1 cellular context compared by ENCODE assay signal in the genomic region with DNA sequence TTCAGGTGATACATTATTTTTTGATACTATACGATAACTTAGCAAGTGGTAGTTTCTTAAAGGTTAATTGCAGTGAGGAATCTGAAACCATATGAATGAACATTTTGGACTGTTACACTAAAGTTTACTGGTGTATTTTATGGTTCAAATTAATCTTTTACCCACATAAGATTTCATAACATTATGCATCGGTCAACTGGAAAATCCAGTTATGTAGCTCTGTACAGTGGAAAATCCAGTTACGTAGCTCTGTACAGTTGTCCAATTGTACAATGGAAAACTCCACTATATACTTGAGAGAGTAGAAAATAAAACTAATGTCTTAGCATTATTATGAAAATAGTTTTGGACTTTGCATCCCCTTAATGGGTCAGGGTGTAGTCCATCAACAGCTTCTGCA.
TF ChIP-seq lines count a peak whose summit lies in the region.

No MANE protein-coding gene starts in this region.

TF ChIP-seq in WTC11, 78 proteins besides CTCF, POLR2A, EP300 and RAD21 (continued from another document):
- TF ChIP-seq ZNF138 (CRISPR knock-in tag; conservative IDR thresholded peaks at IDR 0.05) (no peak), SMAD3 (CRISPR knock-in tag; IDR thresholded peaks at IDR 0.05; ENCODE audit: borderline replicate concordance) (no peak), ESRRA (CRISPR knock-in tag; IDR thresholded peaks at IDR 0.05; ENCODE audit: borderline replicate concordance) (no peak), ZBTB21 (CRISPR knock-in tag; IDR thresholded peaks at IDR 0.05; ENCODE audit: borderline replicate concordance) (no peak), FOXP1 (CRISPR knock-in tag; IDR thresholded peaks at IDR 0.05; ENCODE audit: borderline replicate concordance) (no peak)
- TF ChIP-seq, protein P1, sequence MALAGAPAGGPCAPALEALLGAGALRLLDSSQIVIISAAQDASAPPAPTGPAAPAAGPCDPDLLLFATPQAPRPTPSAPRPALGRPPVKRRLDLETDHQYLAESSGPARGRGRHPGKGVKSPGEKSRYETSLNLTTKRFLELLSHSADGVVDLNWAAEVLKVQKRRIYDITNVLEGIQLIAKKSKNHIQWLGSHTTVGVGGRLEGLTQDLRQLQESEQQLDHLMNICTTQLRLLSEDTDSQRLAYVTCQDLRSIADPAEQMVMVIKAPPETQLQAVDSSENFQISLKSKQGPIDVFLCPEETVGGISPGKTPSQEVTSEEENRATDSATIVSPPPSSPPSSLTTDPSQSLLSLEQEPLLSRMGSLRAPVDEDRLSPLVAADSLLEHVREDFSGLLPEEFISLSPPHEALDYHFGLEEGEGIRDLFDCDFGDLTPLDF (CRISPR knock-in tag; IDR thresholded peaks at IDR 0.05): no peak
TF ChIP-seq in WTC11: peak in this region for 0.
